Comparison of ENCODE assay signal across 7 cellular contexts in genomic region chr1:202968351-202968750, GRCh38. TPM values are rescaled to one million over a fixed set of nuclear protein-coding genes. Genes with fewer than 3 reads are reported as not detected.
A peak's percentile ranks its signal among the peaks of the same experiment; 100 is the strongest.
DNase-seq lines count a peak whose midpoint lies in the region; ATAC-seq and TF ChIP-seq lines count a peak whose summit lies in the region.
"Had no signal": no experiment of that assay in that cellular context is flagged by ENCODE, and none has a peak within 500 bp of the region (broad histone marks: within the 10 kb centered on the region; RNA-seq: fewer than 3 reads in every experiment).

No MANE protein-coding gene starts in this region.

- intact Hi-C loops in sigmoid colon (cut with DNase I), result loop anchor here (2.0 kb wide), 1 partner anchor 38 kb away; the partner anchor contains the start of gene TMEM183A

- peak overlapping the region in 1 of 2 donors; percentile 67 for H3K9ac ChIP-seq in duodenal mucosa (ENCODE audit: low read depth in 1 of 2, low read length in 2 of 2)

- no peaks in the 10 kb centered on the region for H3K27me3 ChIP-seq in duodenal mucosa (ENCODE audit: control insufficient read depth in 1 of 2, insufficient read depth in 2 of 2, low read length in 2 of 2)
- no peaks in the 10 kb centered on the region for H3K27me3 ChIP-seq in sigmoid colon

- TF ChIP-seq POLR2A in NB4 (IDR thresholded peaks at IDR 0.05; ENCODE audit: extremely low read depth, insufficient read length) (no peak), sigmoid colon (IDR thresholded peaks at IDR 0.05) (no peak)

- TF ChIP-seq EP300 in sigmoid colon (IDR thresholded peaks at IDR 0.05), result no peak

- no peaks in the 10 kb centered on the region for H3K9me3 ChIP-seq in duodenal mucosa (ENCODE audit: control insufficient read depth in 1 of 2, low read length in 2 of 2)
- H3K9me3 ChIP-seq in sigmoid colon, result no peaks in the 10 kb centered on the region

- DNase-seq in NB4 (ENCODE audit: low read depth) (no peak), sigmoid colon (no peak), C1 segment of cervical spinal cord (lab: John Stamatoyannopoulos, UW) (no peak), NCI-H2171 treated with DMSO at 0.1 percent for 48 hours (lab: John Stamatoyannopoulos, UW) (no peak)
- DNase-seq: NCI-H774 had no signal

- peaks cover 3% of the 10 kb centered on the region in 2 donors for H3K36me3 ChIP-seq in duodenal mucosa (ENCODE audit: control insufficient read depth in 1 of 2, insufficient read depth in 2 of 2, low read length in 2 of 2)
- peaks cover 0 to 14% (median 2%) of the 10 kb centered on the region in 4 donors for H3K36me3 ChIP-seq in sigmoid colon

- H3K4me3 ChIP-seq in NB4 (ENCODE audit: low read depth, low read length) (peak overlapping the region; percentile 65), duodenal mucosa (ENCODE audit: low read depth in 1 of 2, low read length in 2 of 2) (peak overlapping the region; percentile 73 to 85), sigmoid colon (peak overlapping the region in 2 of 4 donors; percentile 90 to 97)

- H3K4me1 ChIP-seq in duodenal mucosa (ENCODE audit: control insufficient read depth in 1 of 2, insufficient read depth in 2 of 2, low read length in 2 of 2) (peaks cover 16 to 22% of the 10 kb centered on the region in 2 donors), sigmoid colon (peaks cover 0 to 29% (median 16%) of the 10 kb centered on the region in 4 donors)

- no peak for ATAC-seq in HG03521 (IDR thresholded peaks at IDR 0.05; ENCODE audit: unreplicated experiment)

- TF ChIP-seq CTCF in NB4 (IDR thresholded peaks at IDR 0.05; ENCODE audit: low read depth, low read length), result no peak
- TF ChIP-seq CTCF in sigmoid colon (IDR thresholded peaks at IDR 0.05), result no peak

- H3K27ac ChIP-seq in duodenal mucosa (ENCODE audit: low read depth, low read length) (no peak overlapping the region), sigmoid colon (peak overlapping the region; percentile 87 to 96 (median 92))

- 57% methylated on average over 3 of the region's 3 CpGs for WGBS in sigmoid colon, 2 donors

RNA-seq across cellular contexts. Expression of gene CYB5R1, which starts 1.3 kb away (rescaled TPM):
- total RNA-seq in sigmoid colon, result 10 to 100 TPM; 24.6 to 45.3 (median 36.2) TPM
- 10 to 100 TPM in 1 of 3 donors, 1 to 10 TPM in 2; 8.6 to 27.1 (median 9.6) TPM for polyA plus RNA-seq in sigmoid colon

RNA-seq across cellular contexts. Expression of gene ADIPOR1, which starts 10.2 kb away (rescaled TPM):
- total RNA-seq in sigmoid colon, result 10 to 100 TPM; 57.4 to 76.2 (median 65.8) TPM
- polyA plus RNA-seq in sigmoid colon, result 10 to 100 TPM; 54.4 to 82.9 (median 79.8) TPM

RNA-seq across cellular contexts. Expression of gene TMEM183A, which starts 38.8 kb away (rescaled TPM):
- total RNA-seq in sigmoid colon, result 10 to 100 TPM; 71.7 to 99.4 (median 88.2) TPM
- 100 to 1,000 TPM in 1 of 3 donors, 10 to 100 TPM in 2; 72.5 to 108 (median 77.5) TPM for polyA plus RNA-seq in sigmoid colon

RNA-seq across cellular contexts. Expression of gene KLHL12, which starts 41.3 kb away (rescaled TPM):
- 10 to 100 TPM; 12.9 to 23.9 (median 15.9) TPM for total RNA-seq in sigmoid colon
- 10 to 100 TPM; 17.6 to 27.0 (median 23.6) TPM for polyA plus RNA-seq in sigmoid colon

RNA-seq across cellular contexts. Expression of gene PPFIA4, which starts 57.9 kb away (rescaled TPM):
- total RNA-seq in sigmoid colon, result 10 to 100 TPM in 1 of 4 donors, 1 to 10 TPM in 3; 1.1 to 15.0 (median 2.8) TPM
- polyA plus RNA-seq in sigmoid colon, result under 1 TPM in 1 of 3 donors, not detected in 2; 0.52 TPM
